In the genomic region with DNA sequence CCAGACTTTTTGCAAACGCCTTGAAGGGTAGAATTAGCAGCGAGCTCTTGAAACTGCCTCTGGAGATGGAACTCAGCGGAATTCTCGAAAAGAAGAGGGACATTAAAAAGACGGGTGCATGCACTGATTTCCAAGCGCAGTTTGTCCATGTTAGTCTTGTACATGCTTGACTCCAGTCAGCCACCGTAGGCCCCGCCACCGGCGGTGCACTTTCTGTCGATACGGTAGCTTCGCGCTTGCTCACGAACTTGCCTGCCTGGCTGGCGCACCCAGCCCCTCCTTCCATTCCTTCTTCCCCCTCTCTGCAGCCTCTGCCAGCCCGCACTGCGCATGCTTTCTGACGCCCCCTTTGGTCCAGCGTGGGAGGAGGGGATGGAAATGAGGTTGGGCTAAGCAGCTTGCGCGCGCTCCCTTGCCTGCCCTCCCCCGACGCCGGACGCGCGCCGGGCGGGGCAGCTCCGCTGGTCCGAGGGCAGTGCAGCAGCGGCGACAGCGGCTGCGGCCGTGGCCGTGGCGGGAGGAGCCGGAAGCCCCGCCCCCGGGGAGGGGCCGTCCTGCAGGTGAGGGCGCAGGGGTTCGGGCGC, we compare ENCODE assay signal across 8 cellular contexts. TPM values are rescaled to one million over a fixed set of nuclear protein-coding genes. Genes with fewer than 3 reads are reported as not detected.
DNase-seq lines count a peak whose midpoint lies in the region; ATAC-seq and TF ChIP-seq lines count a peak whose summit lies in the region.

A gene with protein sequence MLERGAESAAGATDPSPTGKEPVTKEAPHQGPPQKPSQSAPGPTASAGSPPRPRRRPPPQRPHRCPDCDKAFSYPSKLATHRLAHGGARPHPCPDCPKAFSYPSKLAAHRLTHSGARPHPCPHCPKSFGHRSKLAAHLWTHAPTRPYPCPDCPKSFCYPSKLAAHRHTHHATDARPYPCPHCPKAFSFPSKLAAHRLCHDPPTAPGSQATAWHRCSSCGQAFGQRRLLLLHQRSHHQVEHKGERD (plus strand): TSS at position 227 of the 584 bp plus-strand sequence. CDS start 1,235 bp downstream, outside the sequence.

- peak within 1 kb of the TSS; percentile 68 for H3K4me3 ChIP-seq in AG04450 (ENCODE audit: low read depth, low read length)
- peak within 1 kb of the TSS; percentile 54 for H3K4me3 ChIP-seq in kidney epithelial cell (ENCODE audit: low read depth, low read length)

- POLR2A ChIA-PET in AG04450 (lab: Yijun Ruan, JAX), result interaction anchor here (0.5 to 1.5 kb wide), 9 partner anchors 13 to 403 kb away, joined by 3 to 10 read pairs (median 4); partner anchors contain the start of genes IRGQ and ZNF576

- ATAC-seq in GM18873 (IDR thresholded peaks at IDR 0.05; ENCODE audit: low FRiP score, unreplicated experiment) (peak; percentile 54), HG03139 (IDR thresholded peaks at IDR 0.05; ENCODE audit: unreplicated experiment) (peak; percentile 47)

- peak; percentile 93 for DNase-seq in AG04450 (ENCODE audit: low read depth, low spot score)
- peak; percentile 96 for DNase-seq in NCI-H2227 (lab: John Stamatoyannopoulos, UW; ENCODE audit: unreplicated experiment)
- peak; percentile 65 for DNase-seq in activated CD4-positive, CD25-positive, alpha-beta regulatory T cell treated with anti-CD3 and anti-CD28 coated beads, Interleukin-2, amount 50 U/mL, for 16 hours (ENCODE audit: low read depth, low spot score)
- peak; percentile 96 for DNase-seq in cerebellar cortex (ENCODE audit: low spot score)
- peak; percentile 74 for DNase-seq in kidney epithelial cell (ENCODE audit: low read depth)
- peak; percentile 92 for DNase-seq in stimulated activated CD4-positive, alpha-beta T cell treated with anti-CD3 and anti-CD28 coated beads, Interleukin-15, amount 100 ng/mL, for 24 hours

- H3K27me3 ChIP-seq in AG04450 (ENCODE audit: control insufficient read depth, insufficient read depth, low read length) (no peaks in the 10 kb centered on the region), kidney epithelial cell (ENCODE audit: control insufficient read depth, insufficient read depth, low read length) (no peaks in the 10 kb centered on the region)

- peak within 1 kb of the TSS; percentile 91 for H3K27ac ChIP-seq in AG04450 (ENCODE audit: low read depth, low read length)

- no peaks in the 10 kb centered on the region for H3K36me3 ChIP-seq in kidney epithelial cell (ENCODE audit: control insufficient read depth, insufficient read depth, low read length)

- TF ChIP-seq CTCF in AG04450 (IDR thresholded peaks at IDR 0.05; ENCODE audit: low read depth, low read length) (no peak), kidney epithelial cell (IDR thresholded peaks at IDR 0.05; ENCODE audit: insufficient read depth, low read length, poor library complexity, severe bottlenecking) (no peak)

- CTCF ChIA-PET in AG04450 (lab: Charles Lee), result interaction anchor here (0.6 to 5.7 kb wide), 5 partner anchors 13 to 101 kb away, joined by 3 to 52 read pairs (median 6); partner anchors contain the start of genes IRGQ and ZNF576

- H3K9me3 ChIP-seq in AG04450 (ENCODE audit: control insufficient read depth, insufficient read depth, low read length), result no peaks in the 10 kb centered on the region

RNA-seq across cellular contexts. Expression of the gene that starts here (rescaled TPM):
- polyA plus RNA-seq in AG04450 (2011; rRNA removed), result 0.16 and 0.17 TPM in 2 replicates
- polyA minus RNA-seq in AG04450 (2011; rRNA and poly(A)+ RNA removed), result 0.69 TPM in 1 of 2 replicates, not detected in the other
- total RNA-seq in kidney epithelial cell, result not detected in 2 replicates

Comparison
In these comparisons a context has a peak if more than half of its experiments do, and no peak if none do; other contexts are left out.
1. Peak in every context shown above with its lines: DNase-seq, ATAC-seq, H3K4me3 ChIP-seq and H3K27ac ChIP-seq.
2. Peak in DNase-seq, H3K4me3 ChIP-seq and H3K27ac ChIP-seq in AG04450; RNA of the gene not detected or under 1 TPM.
3. Peak in DNase-seq and H3K4me3 ChIP-seq in kidney epithelial cell; RNA of the gene not detected or under 1 TPM.